In the genomic region with DNA sequence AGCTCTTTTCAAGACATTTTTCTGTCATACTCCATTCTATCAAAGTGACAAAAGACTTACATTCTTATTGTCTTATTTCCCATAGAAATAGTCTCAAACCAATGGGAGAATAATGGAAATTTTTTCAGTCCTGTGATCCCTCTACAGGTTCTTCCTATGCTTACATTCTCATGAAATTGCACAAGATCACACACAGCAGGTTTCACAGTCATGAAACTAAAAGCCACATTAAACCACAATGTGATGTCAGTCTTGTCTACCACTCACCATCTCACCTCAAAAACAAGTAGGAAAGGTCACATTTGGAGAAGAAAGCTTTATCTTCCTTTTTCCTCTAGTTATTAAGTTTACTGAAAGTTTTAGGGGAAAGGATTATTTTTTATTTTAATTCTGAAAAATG, we compare ENCODE assay signal across 20 cellular contexts.
"Had no signal": no experiment of that assay in that cellular context is flagged by ENCODE, and none has a peak within 500 bp of the region (broad histone marks: within the 10 kb centered on the region; RNA-seq: fewer than 3 reads in every experiment).

No MANE protein-coding gene starts in this region.

- H3K27me3 Mint-ChIP-seq: activated B cell treated with CpG ODN at 0.5 μM for 24 hours had no signal

- H3K27ac ChIP-seq: ascending aorta, heart right ventricle, right atrium auricular region, upper lobe of right lung had no signal

- H3K4me3 Mint-ChIP-seq: activated B cell treated with CpG ODN at 0.5 μM for 24 hours; activated CD4-positive, alpha-beta memory T cell treated with anti-CD3 and anti-CD28 coated beads for 36 hours; activated naive CD4-positive, alpha-beta T cell treated with anti-CD3 and anti-CD28 coated beads, Interleukin-2, amount 10 ng/mL, durations not matched to agents 7 days and 5 days; activated T-cell treated with anti-CD3 and anti-CD28 coated beads, Interleukin-2, amount 50 U/mL, for 24 hours; immature natural killer cell; nephron had no signal

- H3K27me3 ChIP-seq: ascending aorta, right atrium auricular region, upper lobe of right lung had no signal

- H3K4me3 ChIP-seq: ascending aorta, heart right ventricle, lung, right atrium auricular region, upper lobe of right lung had no signal

- H3K4me1 ChIP-seq: ascending aorta, right atrium auricular region, upper lobe of right lung had no signal

- H3K27ac Mint-ChIP-seq: activated B cell treated with CpG ODN at 0.5 μM for 24 hours; activated CD4-positive, alpha-beta memory T cell treated with anti-CD3 and anti-CD28 coated beads for 36 hours; activated naive CD4-positive, alpha-beta T cell treated with anti-CD3 and anti-CD28 coated beads, Interleukin-2, amount 10 ng/mL, durations not matched to agents 7 days and 5 days; activated T-cell treated with anti-CD3 and anti-CD28 coated beads, Interleukin-2, amount 50 U/mL, for 24 hours; immature natural killer cell; nephron had no signal

- H3K36me3 Mint-ChIP-seq: activated CD4-positive, alpha-beta memory T cell treated with anti-CD3 and anti-CD28 coated beads for 36 hours; activated naive CD4-positive, alpha-beta T cell treated with anti-CD3 and anti-CD28 coated beads, Interleukin-2, amount 10 ng/mL, durations not matched to agents 7 days and 5 days; immature natural killer cell had no signal

- DNase-seq: activated B cell treated with CpG ODN at 0.5 μM for 24 hours; activated CD4-positive, alpha-beta memory T cell treated with anti-CD3 and anti-CD28 coated beads for 36 hours; activated CD4-positive, alpha-beta T cell treated with anti-CD3 and anti-CD28 coated beads for 4 hours; activated effector memory CD4-positive, alpha-beta T cell treated with Interleukin-2 at 50 U/mL for 16 hours; activated naive CD4-positive, alpha-beta T cell treated with anti-CD3 and anti-CD28 coated beads, Interleukin-2, amount 10 ng/mL, durations not matched to agents 7 days and 5 days; activated T-cell treated with anti-CD3 and anti-CD28 coated beads, Interleukin-2, amount 50 U/mL, for 24 hours; effector CD4-positive, alpha-beta T cell; heart right ventricle; immature natural killer cell; midbrain; occipital lobe; small intestine; stimulated activated CD4-positive, alpha-beta T cell treated with anti-CD3 and anti-CD28 coated beads, Interleukin-4, amount 100 ng/mL, for 1 hour; T-helper 1 cell; T-helper 9 cell; upper lobe of right lung had no signal

- H3K4me1 Mint-ChIP-seq: activated B cell treated with CpG ODN at 0.5 μM for 24 hours; activated naive CD4-positive, alpha-beta T cell treated with anti-CD3 and anti-CD28 coated beads, Interleukin-2, amount 10 ng/mL, durations not matched to agents 7 days and 5 days; immature natural killer cell; nephron had no signal

- ATAC-seq: heart right ventricle, upper lobe of right lung had no signal

- FAIRE-seq: small intestine had no signal

- H3K9me3 Mint-ChIP-seq: activated B cell treated with CpG ODN at 0.5 μM for 24 hours had no signal

- H3K36me3 ChIP-seq: ascending aorta, heart right ventricle, right atrium auricular region, upper lobe of right lung had no signal

- H3K9me3 ChIP-seq: ascending aorta, right atrium auricular region, upper lobe of right lung had no signal
